9 cellular contexts compared by ENCODE assay signal in genomic region chr3:160210799-160211221, GRCh38. TPM values are rescaled to one million over a fixed set of nuclear protein-coding genes. Genes with fewer than 3 reads are reported as not detected.
DNase-seq lines count a peak whose midpoint lies in the region; ATAC-seq and TF ChIP-seq lines count a peak whose summit lies in the region.
"Had no signal": no experiment of that assay in that cellular context is flagged by ENCODE, and none has a peak within 500 bp of the region (broad histone marks: within the 10 kb centered on the region; RNA-seq: fewer than 3 reads in every experiment).

No MANE protein-coding gene starts in this region.

- 64 to 77% (median 73%) methylated on average over 1 of the region's 1 CpG for WGBS in psoas muscle, 3 donors
- WGBS in adrenal gland, 4 donors = 56 to 69% (median 63%) methylated on average over 1 of the region's 1 CpG

- TF ChIP-seq CTCF in left lung (IDR thresholded peaks at IDR 0.05) = no peak
- no peak for TF ChIP-seq CTCF in psoas muscle (IDR thresholded peaks at IDR 0.05)
- peak in 2 of 6 experiments; percentile 18 to 36 for TF ChIP-seq CTCF in adrenal gland (IDR thresholded peaks at IDR 0.05)

- TF ChIP-seq POLR2A in adrenal gland (IDR thresholded peaks at IDR 0.05) = no peak

- H3K4me1 ChIP-seq in left lung = no peaks in the 10 kb centered on the region
- no peaks in the 10 kb centered on the region for H3K4me1 ChIP-seq in psoas muscle
- no peaks in the 10 kb centered on the region for H3K4me1 ChIP-seq in adrenal gland (replicated peaks in 1 of 2)
- H3K4me1 ChIP-seq: gastroesophageal sphincter had no signal

- no peaks in the 10 kb centered on the region for H3K36me3 ChIP-seq in left lung
- H3K36me3 ChIP-seq in psoas muscle (ENCODE audit: insufficient read depth in 1 of 2, low read depth in 1 of 2) = no peaks in the 10 kb centered on the region
- no peaks in the 10 kb centered on the region for H3K36me3 ChIP-seq in adrenal gland (replicated peaks in 1 of 2)
- H3K36me3 ChIP-seq: gastroesophageal sphincter had no signal

- H3K27me3 ChIP-seq in left lung (no peaks in the 10 kb centered on the region), psoas muscle (ENCODE audit: insufficient read depth in 3 of 3, low read length in 2 of 3) (peaks cover 2 to 12% (median 3%) of the 10 kb centered on the region in 3 donors), adrenal gland (no peaks in the 10 kb centered on the region)
- H3K27me3 ChIP-seq: gastroesophageal sphincter had no signal

- intact Hi-C loops in left lung (cut with DNase I) (no loop called here), psoas muscle (cut with DNase I) (no loop called here), adrenal gland (cut with DNase I) (no loop called here)

- H3K4me3 ChIP-seq in left lung (no peak overlapping the region), psoas muscle (no peak overlapping the region), adrenal gland (no peak overlapping the region)
- H3K4me3 ChIP-seq: gastroesophageal sphincter had no signal

- peak; percentile 57 for DNase-seq in Daoy (ENCODE audit: low read depth)
- peak; percentile 38 for DNase-seq in SKM-1 (lab: John Stamatoyannopoulos, UW; ENCODE audit: unreplicated experiment)
- no peak for DNase-seq in left lung
- no peak for DNase-seq in psoas muscle
- no peak for DNase-seq in adrenal gland
- no peak for DNase-seq in C1 segment of cervical spinal cord (lab: John Stamatoyannopoulos, UW)

- no peaks in the 10 kb centered on the region for H3K9me3 ChIP-seq in left lung
- H3K9me3 ChIP-seq in psoas muscle = no peaks in the 10 kb centered on the region
- H3K9me3 ChIP-seq in adrenal gland (replicated peaks in 1 of 3) = no peaks in the 10 kb centered on the region
- H3K9me3 ChIP-seq: gastroesophageal sphincter had no signal

- H3K27ac ChIP-seq in left lung (no peak overlapping the region), psoas muscle (no peak overlapping the region), adrenal gland (no peak overlapping the region)
- H3K27ac ChIP-seq: gastroesophageal sphincter had no signal

- ATAC-seq in HG02884 (IDR thresholded peaks at IDR 0.05; ENCODE audit: unreplicated experiment) (peak; percentile 59), left lung (peak; percentile 55), HG02852 (IDR thresholded peaks at IDR 0.05; ENCODE audit: unreplicated experiment) (no peak), psoas muscle (no peak)
- ATAC-seq: gastroesophageal sphincter had no signal

RNA-seq across cellular contexts. Expression of gene C3orf80, which starts 14.4 kb away (rescaled TPM):
- 0.06 and 1.0 TPM in 2 replicates for total RNA-seq in Daoy (2014; rRNA removed; shearing (Covaris generic))
- total RNA-seq in left lung (1 to 10 TPM in 1 of 2 donors, under 1 TPM in 1; 0.55 to 1.9 TPM), psoas muscle (under 1 TPM in 2 of 4 donors, not detected in 2; 0.10 to 0.26 TPM), adrenal gland (under 1 TPM in 4 of 8 donors, not detected in 4; 0.14 to 0.49 (median 0.33) TPM)
- polyA plus RNA-seq in psoas muscle (under 1 TPM in 2 of 3 donors, not detected in 1; 0.04 TPM), adrenal gland (under 1 TPM in 2 of 3 donors, not detected in 1; 0.17 to 0.24 TPM)

Comparison
In these comparisons a context has a peak if more than half of its experiments do, and no peak if none do; other contexts are left out.
1. DNase-seq: peak in Daoy (single experiment) and SKM-1 (single experiment); none in left lung (0 of 2), psoas muscle (0 of 2), adrenal gland (0 of 7) and C1 segment of cervical spinal cord (0 of 14).
2. ATAC-seq: peak in HG02884 (single experiment) and left lung (single experiment); none in HG02852 (single experiment) and psoas muscle (0 of 4).